In the genomic region with DNA sequence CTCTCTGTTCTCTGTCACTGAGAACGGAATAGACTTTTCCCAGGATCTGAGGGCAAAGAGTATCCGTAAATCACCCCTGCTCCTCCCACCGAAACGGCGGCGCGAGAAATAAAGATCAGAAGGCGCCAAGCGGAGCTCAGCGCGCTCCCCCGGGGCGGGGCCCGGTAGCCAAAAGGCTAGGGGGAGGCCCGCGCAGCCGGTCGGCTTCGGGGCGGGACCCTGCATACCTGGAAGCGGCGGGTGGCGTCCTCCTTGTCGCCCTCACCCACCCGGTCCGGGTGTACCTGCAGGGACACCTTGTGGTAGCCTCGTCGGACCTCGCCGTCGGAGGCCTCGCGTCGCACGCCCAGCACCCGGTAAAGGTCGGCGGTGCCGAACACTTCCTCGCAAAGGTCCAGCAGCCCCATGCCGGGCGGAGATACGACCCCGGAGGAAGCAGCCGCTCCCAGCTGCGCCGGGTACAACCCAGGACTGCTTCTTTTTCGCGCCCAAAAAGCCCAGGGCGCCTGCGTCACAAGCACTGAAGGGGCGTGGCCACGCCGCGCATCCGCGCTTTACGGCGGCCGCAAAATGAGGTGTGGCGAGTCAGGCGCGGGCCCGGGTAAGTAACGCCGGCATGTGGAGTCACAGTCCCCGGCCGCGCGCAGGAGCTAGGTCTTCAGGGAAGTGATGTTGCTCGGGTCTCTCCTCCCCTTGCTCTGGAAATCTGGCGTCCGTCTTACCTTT, we compare ENCODE assay signal across 8 cellular contexts. TPM values are rescaled to one million over a fixed set of nuclear protein-coding genes. Genes with fewer than 3 reads are reported as not detected.
DNase-seq lines count a peak whose midpoint lies in the region; ATAC-seq and TF ChIP-seq lines count a peak whose summit lies in the region.

Gene DNAJC9, minus strand, starts transcription at position 473 of the 726 bp plus-strand sequence. Its CDS starts 66 bp downstream, at position 407.

- TF ChIP-seq CTCF in dorsolateral prefrontal cortex (IDR thresholded peaks at IDR 0.05 in 54 of 56, conservative IDR thresholded peaks at IDR 0.05 in 2 of 56; ENCODE audit: low read depth in 1 of 56, partially characterized antibody in 56 of 56), result peak in 34 of 56 donors; percentile 11 to 57 (median 30)
- TF ChIP-seq CTCF in lower leg skin (IDR thresholded peaks at IDR 0.05), result no peak

- intact Hi-C loops in dorsolateral prefrontal cortex (cut with DNase I), result loop anchor here (5.0 to 10.0 kb wide), 4 partner anchors 82 to 400 kb away; partner anchors contain the start of genes ANXA7 (in 1 of the 2), ECD (in 1 of the 2), FAM149B1 (in 1 of the 2) and P4HA1 (in 1 of the 2)
- intact Hi-C loops in lower leg skin (cut with DNase I; ENCODE audit: low total_unique reads), result no loop called here

- ATAC-seq in GM19395 (IDR thresholded peaks at IDR 0.05; ENCODE audit: unreplicated experiment) (peak; percentile 85), HG03565 (IDR thresholded peaks at IDR 0.05; ENCODE audit: unreplicated experiment) (peak; percentile 73)

- H3K27ac ChIP-seq in dorsolateral prefrontal cortex, result peak within 1 kb of the TSS in 55 of 59 donors; percentile 1 to 89 (median 65)

- DNase-seq in CD1c-positive myeloid dendritic cell (ENCODE audit: extremely low spot score) (peak; percentile 98), NCI-H748 treated with DMSO at 0.1 percent for 48 hours (lab: John Stamatoyannopoulos, UW) (peak; percentile 75), dorsolateral prefrontal cortex (peak; percentile 93 to 97 (median 96)), lower leg skin (ENCODE audit: low spot score in 2 of 2) (peak; percentile 96 to 99)
- peak; percentile 98 for DNase-seq in activated CD4-positive, alpha-beta T cell treated with anti-CD3 and anti-CD28 coated beads, Interleukin-2, amount 50 U/mL, for 48 hours
- peak; percentile 96 to 98 for DNase-seq in stimulated activated CD4-positive, alpha-beta T cell treated with anti-CD3 and anti-CD28 coated beads, Interleukin-4, amount 100 ng/mL, for 48 hours (ENCODE audit: low read depth in 2 of 2)

- WGBS in lower leg skin, 2 donors, result 0% methylated on average over 20 to 37 of the region's 73 CpGs

- H3K4me3 ChIP-seq in dorsolateral prefrontal cortex (peak within 1 kb of the TSS; percentile 72 to 100 (median 94)), lower leg skin (ENCODE audit: low read depth, poor library complexity, severe bottlenecking) (peak within 1 kb of the TSS; percentile 78)

- peak in 1 of 2 donors; percentile 34 for TF ChIP-seq POLR2A in lower leg skin (IDR thresholded peaks at IDR 0.05)

- no peaks in the 10 kb centered on the region for H3K27me3 ChIP-seq in dorsolateral prefrontal cortex

RNA-seq across cellular contexts. Expression of gene DNAJC9, which starts in this region (rescaled TPM):
- 10 to 100 TPM; 17.3 to 49.8 (median 28.6) TPM for total RNA-seq in dorsolateral prefrontal cortex
- 10 to 100 TPM; 10.5 to 19.9 (median 17.4) TPM for total RNA-seq in lower leg skin

Comparison
In these comparisons a context has a peak if more than half of its experiments do, and no peak if none do; other contexts are left out.
1. Peak in every context shown above with its lines: DNase-seq, ATAC-seq, H3K4me3 ChIP-seq and H3K27ac ChIP-seq.
2. CTCF ChIP-seq: peak in dorsolateral prefrontal cortex (34 of 56); none in lower leg skin (0 of 3).